24 cellular contexts compared by ENCODE assay signal in genomic region chr4:53913771-53914170, GRCh38.
"Had no signal": no experiment of that assay in that cellular context is flagged by ENCODE, and none has a peak within 500 bp of the region (broad histone marks: within the 10 kb centered on the region; RNA-seq: fewer than 3 reads in every experiment).

No MANE protein-coding gene starts in this region.

- H3K9me3 ChIP-seq: gastroesophageal sphincter, right atrium auricular region, testis, transverse colon had no signal

- H3K4me1 ChIP-seq: parathyroid adenoma had no signal

- H3K27ac Mint-ChIP-seq: activated CD4-positive, alpha-beta memory T cell treated with anti-CD3 and anti-CD28 coated beads for 36 hours; activated CD4-positive, alpha-beta T cell treated with anti-CD3 and anti-CD28 coated beads, Interleukin-2, amount 10 ng/mL, durations not matched to agents 24 days and 14 days; activated T-cell treated with anti-CD3 and anti-CD28 coated beads, Interleukin-2, amount 50 U/mL, for 24 hours; mesothelial cell of epicardium; naive B cell; nephron progenitor cell had no signal

- H3K36me3 Mint-ChIP-seq: activated CD4-positive, alpha-beta memory T cell treated with anti-CD3 and anti-CD28 coated beads for 36 hours; mesothelial cell of epicardium; naive B cell had no signal

- H3K4me2 ChIP-seq: hepatocyte had no signal

- H3K79me2 ChIP-seq: hepatocyte, parathyroid adenoma had no signal

- H3K36me3 ChIP-seq: brain microvascular endothelial cell, gastroesophageal sphincter, right atrium auricular region, transverse colon, WERI-Rb-1 had no signal

- H3K4me3 ChIP-seq: gastroesophageal sphincter, hepatocyte, right atrium auricular region, testis, transverse colon had no signal

- H3K9ac ChIP-seq: parathyroid adenoma had no signal

- H2AFZ ChIP-seq: hepatocyte, parathyroid adenoma had no signal

- H3K4me3 Mint-ChIP-seq: activated CD4-positive, alpha-beta memory T cell treated with anti-CD3 and anti-CD28 coated beads for 36 hours; activated CD4-positive, alpha-beta T cell treated with anti-CD3 and anti-CD28 coated beads, Interleukin-2, amount 10 ng/mL, durations not matched to agents 24 days and 14 days; activated T-cell treated with anti-CD3 and anti-CD28 coated beads, Interleukin-2, amount 50 U/mL, for 24 hours; mesothelial cell of epicardium; naive B cell; nephron progenitor cell had no signal

- DNase-seq: activated CD4-positive, alpha-beta T cell treated with anti-CD3 and anti-CD28 coated beads, Interleukin-2, amount 10 ng/mL, durations not matched to agents 24 days and 14 days; activated CD4-positive, CD25-positive, alpha-beta regulatory T cell treated with anti-CD3 and anti-CD28 coated beads, Interleukin-2, amount 50 U/mL, for 72 hours; activated CD8-positive, alpha-beta memory T cell treated with anti-CD3 and anti-CD28 coated beads, Interleukin-2, amount 50 U/mL, for 48 hours; activated gamma-delta T cell treated with Interleukin-2 at 50 U/mL for 16 hours; activated naive CD4-positive, alpha-beta T cell treated with anti-CD3 and anti-CD28 coated beads, Interleukin-2, amount 50 U/mL, for 16 hours; activated T-cell treated with anti-CD3 and anti-CD28 coated beads, Interleukin-2, amount 50 U/mL, for 24 hours; central memory CD4-positive, alpha-beta T cell; islet precursor cell; left ventricle myocardium superior; naive B cell; nephron progenitor cell; nucleus accumbens; stimulated activated CD4-positive, alpha-beta T cell treated with anti-CD3 and anti-CD28 coated beads, Interleukin-2, amount 100 ng/mL, for 48 hours; stimulated activated naive CD4-positive, alpha-beta T cell treated with Interleukin-2 at 50 U/mL for 16 hours; testis; transverse colon; WERI-Rb-1 had no signal

- H3K4me1 Mint-ChIP-seq: activated CD4-positive, alpha-beta T cell treated with anti-CD3 and anti-CD28 coated beads, Interleukin-2, amount 10 ng/mL, durations not matched to agents 24 days and 14 days; naive B cell had no signal

- H3K27ac ChIP-seq: gastroesophageal sphincter, hepatocyte, parathyroid adenoma, right atrium auricular region, testis, transverse colon, WERI-Rb-1 had no signal

- H3K9me3 Mint-ChIP-seq: activated CD4-positive, alpha-beta memory T cell treated with anti-CD3 and anti-CD28 coated beads for 36 hours; activated CD4-positive, alpha-beta T cell treated with anti-CD3 and anti-CD28 coated beads, Interleukin-2, amount 10 ng/mL, durations not matched to agents 24 days and 14 days; activated T-cell treated with anti-CD3 and anti-CD28 coated beads, Interleukin-2, amount 50 U/mL, for 24 hours; mesothelial cell of epicardium; nephron progenitor cell had no signal

- H3K27me3 ChIP-seq: brain microvascular endothelial cell, hepatocyte, right atrium auricular region, testis had no signal

- ATAC-seq: left ventricle myocardium superior had no signal
